30 cellular contexts compared by ENCODE assay signal in genomic region chr6:145313041-145313855, GRCh38.
"Had no signal": no experiment of that assay in that cellular context is flagged by ENCODE, and none has a peak within 500 bp of the region (broad histone marks: within the 10 kb centered on the region; RNA-seq: fewer than 3 reads in every experiment).

No MANE protein-coding gene starts in this region.

- ATAC-seq: activated CD4-positive, CD25-positive, alpha-beta regulatory T cell treated with anti-CD3 and anti-CD28 coated beads, Interleukin-2, amount 50 U/mL, for 24 hours; activated CD8-positive, alpha-beta T cell treated with anti-CD3 and anti-CD28 coated beads for 36 hours; activated T-cell treated with anti-CD3 and anti-CD28 coated beads, Interleukin-2, amount 50 U/mL, for 4 hours; activated T-helper 17 cell treated with anti-CD3 and anti-CD28 coated beads, Interleukin-2, amount 50 U/mL, for 72 hours; foreskin keratinocyte; gastroesophageal sphincter; T-helper 17 cell had no signal

- H3K4me1 ChIP-seq: esophagus muscularis mucosa, foreskin keratinocyte, gastroesophageal sphincter had no signal

- H3K9me3 ChIP-seq: esophagus muscularis mucosa, gastroesophageal sphincter had no signal

- H3K27ac ChIP-seq: brain microvascular endothelial cell, coronary artery, dorsolateral prefrontal cortex, esophagus muscularis mucosa, foreskin keratinocyte, gastroesophageal sphincter, WERI-Rb-1 had no signal

- H3K36me3 ChIP-seq: brain microvascular endothelial cell, esophagus muscularis mucosa, gastroesophageal sphincter, WERI-Rb-1 had no signal

- FAIRE-seq: astrocyte, bronchial epithelial cell had no signal

- H3K27me3 ChIP-seq: brain microvascular endothelial cell, esophagus muscularis mucosa, foreskin keratinocyte, gastroesophageal sphincter had no signal

- H3K4me3 ChIP-seq: coronary artery, dorsolateral prefrontal cortex, esophagus muscularis mucosa, gastroesophageal sphincter had no signal

- DNase-seq: activated B cell treated with CpG ODN at 0.5 μM for 24 hours; activated CD4-positive, alpha-beta T cell treated with anti-CD3 and anti-CD28 coated beads for 48 hours; activated CD4-positive, alpha-beta T cell treated with anti-CD3 and anti-CD28 coated beads, Interleukin-2, amount 50 U/mL, for 1 hour; activated CD4-positive, alpha-beta T cell treated with anti-CD3 and anti-CD28 coated beads, Interleukin-2, amount 50 U/mL, for 48 hours; activated CD8-positive, alpha-beta memory T cell treated with anti-CD3 and anti-CD28 coated beads for 24 hours; activated CD8-positive, alpha-beta T cell treated with anti-CD3 and anti-CD28 coated beads for 36 hours; activated effector memory CD4-positive, alpha-beta T cell treated with Interleukin-2 at 50 U/mL for 16 hours; activated gamma-delta T cell treated with Interleukin-2 at 50 U/mL for 16 hours; activated naive CD4-positive, alpha-beta T cell treated with anti-CD3 and anti-CD28 coated beads, Interleukin-2, amount 50 U/mL, for 16 hours; activated naive CD4-positive, alpha-beta T cell treated with Interleukin-2 at 50 U/mL for 16 hours; activated T-cell treated with anti-CD3 and anti-CD28 coated beads, Interleukin-2, amount 50 U/mL, for 4 hours; amniotic stem cell; anterior cingulate cortex; brain microvascular endothelial cell; dorsolateral prefrontal cortex; effector memory CD4-positive, alpha-beta T cell; endodermal cell; erythroblast; foreskin keratinocyte; T-helper 1 cell; T-helper 17 cell; T1000; WERI-Rb-1 had no signal
